In genomic region chr12:124397399-124397679, GRCh38 we compare ENCODE assay signal across 15 cellular contexts.
DNase-seq lines count a peak whose midpoint lies in the region; ATAC-seq and TF ChIP-seq lines count a peak whose summit lies in the region.
"Had no signal": no experiment of that assay in that cellular context is flagged by ENCODE, and none has a peak within 500 bp of the region (broad histone marks: within the 10 kb centered on the region; RNA-seq: fewer than 3 reads in every experiment).

No MANE protein-coding gene starts in this region.

- H3K36me3 Mint-ChIP-seq in Calu3 (ENCODE audit: insufficient read depth, unreplicated experiment): peaks cover 97% of the 10 kb centered on the region
- peaks cover 78% of the 10 kb centered on the region for H3K36me3 Mint-ChIP-seq in Caco-2 (ENCODE audit: insufficient read depth, unreplicated experiment)
- H3K36me3 Mint-ChIP-seq: activated naive CD4-positive, alpha-beta T cell treated with anti-CD3 and anti-CD28 coated beads, Interleukin-2, amount 50 U/mL, for 72 hours had no signal

- CTCF ChIA-PET in Calu3 (lab: Charles Lee) (no interaction called here), Caco-2 (lab: Charles Lee) (no interaction called here)

- POLR2A ChIA-PET in Caco-2 (lab: Charles Lee): no interaction called here

- BruUV-seq in Calu3 (replicated peaks; lab: Mats Ljungman, UMichigan): no TSS peak
- no TSS peak for BruUV-seq in Caco-2 (replicated peaks; lab: Mats Ljungman, UMichigan)

- in situ Hi-C loops in ACHN (cut with HindIII; ENCODE audit: low pct_ligation_motif_present, low pct_unique_long_range_greater_than_20kb, low sequenced_read_pairs): no loop called here

- H3K9me3 ChIP-seq in gastroesophageal sphincter: no peaks in the 10 kb centered on the region
- H3K9me3 ChIP-seq in stomach smooth muscle (ENCODE audit: control insufficient read depth in 2 of 2, low read length in 2 of 2): no peaks in the 10 kb centered on the region
- no peaks in the 10 kb centered on the region for H3K9me3 ChIP-seq in Caco-2

- H3K36me3 ChIP-seq in gastroesophageal sphincter: peaks cover 0 to 69% of the 10 kb centered on the region in 2 donors
- H3K36me3 ChIP-seq in stomach smooth muscle (ENCODE audit: control insufficient read depth in 2 of 2, insufficient read depth in 2 of 2, low read length in 2 of 2): peaks cover 11 to 14% of the 10 kb centered on the region in 2 donors
- no peaks in the 10 kb centered on the region; the same call in none of the 2 replicates for H3K36me3 ChIP-seq in Caco-2 (ENCODE audit: control insufficient read depth, insufficient read depth, low read length)

- no peak for TF ChIP-seq CTCF in Calu3 (IDR thresholded peaks at IDR 0.05; ENCODE audit: unreplicated experiment)
- no peak for TF ChIP-seq CTCF in gastroesophageal sphincter (IDR thresholded peaks at IDR 0.05)
- TF ChIP-seq CTCF in Caco-2 (IDR thresholded peaks at IDR 0.05; ENCODE audit: insufficient read depth in 1 of 2, low read depth in 1 of 2, low read length in 1 of 2, severe bottlenecking in 1 of 2, unreplicated experiment in 1 of 2): no peak

- TF ChIP-seq EP300 in gastroesophageal sphincter (IDR thresholded peaks at IDR 0.05): no peak

- intact Hi-C loops in Calu3 (cut with micrococcal nuclease; ENCODE audit: unreplicated experiment) (loop anchor here (10.0 kb wide), 1 partner anchor 363 kb away; no protein-coding TSS in a partner anchor), Caco-2 (cut with micrococcal nuclease; ENCODE audit: unreplicated experiment) (no loop called here)

- no peak for DNase-seq in Calu3
- peak; percentile 17 for DNase-seq in NCI-H82 treated with DMSO at 0.1 percent for 48 hours (lab: John Stamatoyannopoulos, UW; ENCODE audit: unreplicated experiment)
- no peak for DNase-seq in pons (ENCODE audit: low spot score)
- DNase-seq in Caco-2: no peak
- DNase-seq in ACHN: no peak
- DNase-seq: activated CD4-positive, alpha-beta T cell treated with anti-CD3 and anti-CD28 coated beads, Interleukin-2, amount 10 ng/mL, durations not matched to agents 7 days and 5 days; DMS153; endodermal cell; H7; stimulated activated CD4-positive, alpha-beta T cell treated with anti-CD3 and anti-CD28 coated beads, Interleukin-12 subunit alpha, Interleukin-12 subunit beta, amount 100 ng/mL, for 4 hours had no signal

- H3K9me3 Mint-ChIP-seq in Calu3 (ENCODE audit: low read depth, unreplicated experiment) (no peaks in the 10 kb centered on the region), Caco-2 (ENCODE audit: unreplicated experiment) (no peaks in the 10 kb centered on the region)
- H3K9me3 Mint-ChIP-seq: activated CD4-positive, alpha-beta T cell treated with anti-CD3 and anti-CD28 coated beads, Interleukin-2, amount 10 ng/mL, durations not matched to agents 7 days and 5 days; activated naive CD4-positive, alpha-beta T cell treated with anti-CD3 and anti-CD28 coated beads, Interleukin-2, amount 50 U/mL, for 72 hours; endodermal cell; stimulated activated memory B cell treated with anti-CD40 and anti-IgM and Interleukin-4, amounts not matched to agents 10 μg/mL and 1 μg/mL and 100 μg/mL, for 72 hours had no signal

- peaks cover 31% of the 10 kb centered on the region for H3K4me1 Mint-ChIP-seq in Calu3 (ENCODE audit: low read depth, unreplicated experiment)
- H3K4me1 Mint-ChIP-seq in Caco-2 (ENCODE audit: low read depth, unreplicated experiment): no peaks in the 10 kb centered on the region

- H3K27me3 Mint-ChIP-seq in Calu3 (ENCODE audit: unreplicated experiment): no peaks in the 10 kb centered on the region
- H3K27me3 Mint-ChIP-seq in Caco-2 (ENCODE audit: insufficient read depth, unreplicated experiment): no peaks in the 10 kb centered on the region
- H3K27me3 Mint-ChIP-seq: activated CD4-positive, alpha-beta T cell treated with anti-CD3 and anti-CD28 coated beads, Interleukin-2, amount 10 ng/mL, durations not matched to agents 7 days and 5 days; stimulated activated memory B cell treated with anti-CD40 and anti-IgM and Interleukin-4, amounts not matched to agents 10 μg/mL and 1 μg/mL and 100 μg/mL, for 72 hours had no signal

- no peak for ATAC-seq in gastroesophageal sphincter
- ATAC-seq: activated naive CD4-positive, alpha-beta T cell treated with anti-CD3 and anti-CD28 coated beads, Interleukin-2, amount 50 U/mL, for 72 hours; stimulated activated memory B cell treated with anti-CD40 and anti-IgM and Interleukin-4, amounts not matched to agents 10 μg/mL and 1 μg/mL and 100 μg/mL, for 72 hours had no signal

- H3K4me3 ChIP-seq in gastroesophageal sphincter: no peak overlapping the region
- no peak overlapping the region for H3K4me3 ChIP-seq in stomach smooth muscle (ENCODE audit: low read length in 2 of 2)
- H3K4me3 ChIP-seq in Caco-2 (ENCODE audit: low read depth, low read length): no peak overlapping the region
- H3K4me3 ChIP-seq: SK-N-MC had no signal

- no peak for TF ChIP-seq POLR2A in gastroesophageal sphincter (IDR thresholded peaks at IDR 0.05)

- H3K4me1 ChIP-seq in gastroesophageal sphincter: peaks cover 10 to 96% (median 74%) of the 10 kb centered on the region in 3 donors
- H3K4me1 ChIP-seq in stomach smooth muscle (ENCODE audit: control insufficient read depth, insufficient read depth, low read length): peaks cover 83% of the 10 kb centered on the region
- no peaks in the 10 kb centered on the region for H3K4me1 ChIP-seq in Caco-2

- H3K9ac ChIP-seq in stomach smooth muscle (ENCODE audit: low read length in 2 of 2): no peak overlapping the region

- peak overlapping the region; percentile 47 for H3K27ac Mint-ChIP-seq in Calu3 (ENCODE audit: unreplicated experiment)
- H3K27ac Mint-ChIP-seq in Caco-2 (ENCODE audit: unreplicated experiment): no peak overlapping the region
- H3K27ac Mint-ChIP-seq: endodermal cell; stimulated activated memory B cell treated with anti-CD40 and anti-IgM and Interleukin-4, amounts not matched to agents 10 μg/mL and 1 μg/mL and 100 μg/mL, for 72 hours had no signal

- peak overlapping the region; percentile 57 to 98 (median 94) for H3K27ac ChIP-seq in gastroesophageal sphincter
- peak overlapping the region; percentile 88 for H3K27ac ChIP-seq in stomach smooth muscle (ENCODE audit: low read length)
- H3K27ac ChIP-seq: SK-N-MC had no signal

- H3K27me3 ChIP-seq in gastroesophageal sphincter: no peaks in the 10 kb centered on the region
- H3K27me3 ChIP-seq in stomach smooth muscle (ENCODE audit: control insufficient read depth in 1 of 2, insufficient read depth in 2 of 2, low read length in 2 of 2): no peaks in the 10 kb centered on the region
- H3K27me3 ChIP-seq in Caco-2 (replicated peaks; ENCODE audit: control insufficient read depth, insufficient read depth, low read length): no peaks in the 10 kb centered on the region

- H3K4me3 Mint-ChIP-seq in Calu3 (ENCODE audit: low read depth, unreplicated experiment): no peak overlapping the region
- no peak overlapping the region for H3K4me3 Mint-ChIP-seq in Caco-2 (ENCODE audit: unreplicated experiment)
- H3K4me3 Mint-ChIP-seq: activated CD4-positive, alpha-beta T cell treated with anti-CD3 and anti-CD28 coated beads, Interleukin-2, amount 10 ng/mL, durations not matched to agents 7 days and 5 days; endodermal cell; stimulated activated memory B cell treated with anti-CD40 and anti-IgM and Interleukin-4, amounts not matched to agents 10 μg/mL and 1 μg/mL and 100 μg/mL, for 72 hours had no signal

- 60% methylated on average over 2 of the region's 7 CpGs; no CpG with 5 or more reads in 1 of the 2 donors for WGBS in gastroesophageal sphincter (ENCODE audit: low coverage in 1 of 2), 2 donors
